8 cellular contexts compared by ENCODE assay signal in the genomic region with DNA sequence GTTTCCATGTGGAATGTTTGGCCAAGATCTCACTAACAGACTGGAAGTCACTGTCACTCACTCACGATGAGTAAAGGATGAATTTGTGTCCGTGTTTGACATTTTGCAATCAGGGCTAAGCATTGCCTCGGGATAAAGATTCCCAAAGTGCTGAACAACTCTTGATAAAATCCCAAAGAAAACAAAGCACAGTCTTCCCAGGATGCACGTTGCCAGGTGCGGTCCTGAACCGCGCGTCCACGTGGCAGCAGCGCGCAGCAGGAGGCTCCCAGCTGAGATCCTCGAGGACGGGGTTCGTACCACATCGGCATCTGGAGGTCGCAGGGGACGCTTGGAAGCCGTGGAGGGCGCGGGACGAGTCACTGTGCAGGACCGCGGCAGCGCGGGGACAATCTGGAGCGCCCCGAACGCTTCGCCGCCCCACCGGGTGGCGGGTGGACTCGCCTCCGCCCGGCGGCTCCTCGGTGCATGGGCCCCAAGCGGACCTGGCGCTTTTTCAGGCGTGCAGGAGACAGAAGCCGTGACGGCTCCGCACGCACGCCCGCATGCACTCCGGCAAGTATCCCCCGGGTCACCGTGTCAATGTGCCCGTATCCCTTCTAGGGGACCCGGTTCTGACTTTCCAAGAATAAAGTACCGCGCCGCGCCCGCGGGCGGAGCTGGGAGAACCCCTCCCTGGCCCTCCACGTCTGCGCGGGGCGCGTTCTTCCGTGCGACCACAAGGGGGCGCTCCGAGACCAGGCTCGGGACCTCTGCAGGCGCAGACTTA. TPM values are rescaled to one million over a fixed set of nuclear protein-coding genes. Genes with fewer than 3 reads are reported as not detected.
A peak's percentile ranks its signal among the peaks of the same experiment; 100 is the strongest.
DNase-seq lines count a peak whose midpoint lies in the region; ATAC-seq and TF ChIP-seq lines count a peak whose summit lies in the region.

No MANE protein-coding gene starts in this region.

- no peak overlapping the region for H3K27ac Mint-ChIP-seq in CD14-positive monocyte
- H3K27ac Mint-ChIP-seq in neural progenitor cell: no peak overlapping the region

- TF ChIP-seq CTCF in CD14-positive monocyte (IDR thresholded peaks at IDR 0.05): peak; percentile 98
- peak; percentile 99 for TF ChIP-seq CTCF in neural progenitor cell (IDR thresholded peaks at IDR 0.05)

- H3K27me3 Mint-ChIP-seq in CD14-positive monocyte (ENCODE audit: low read depth in 3 of 3) (peaks cover 27 to 44% (median 34%) of the 10 kb centered on the region in 3 donors), neural progenitor cell (ENCODE audit: insufficient read depth, low read depth) (peaks cover 55% of the 10 kb centered on the region)

- H3K36me3 ChIP-seq in neural progenitor cell (no peaks in the 10 kb centered on the region), subcutaneous abdominal adipose tissue (ENCODE audit: control insufficient read depth in 5 of 5, insufficient read depth in 5 of 5, low read length in 5 of 5) (no peaks in the 10 kb centered on the region)

- ATAC-seq in GM21423 (IDR thresholded peaks at IDR 0.05; ENCODE audit: unreplicated experiment): peak; percentile 93

- no peaks in the 10 kb centered on the region for H3K36me3 Mint-ChIP-seq in CD14-positive monocyte
- H3K36me3 Mint-ChIP-seq in neural progenitor cell: no peaks in the 10 kb centered on the region

- H3K9me3 Mint-ChIP-seq in CD14-positive monocyte: peaks cover 0 to 4% (median 0%) of the 10 kb centered on the region in 7 donors
- no peaks in the 10 kb centered on the region for H3K9me3 Mint-ChIP-seq in neural progenitor cell

- no peaks in the 10 kb centered on the region for H3K9me3 ChIP-seq in neural progenitor cell (ENCODE audit: low read depth)
- no peaks in the 10 kb centered on the region for H3K9me3 ChIP-seq in subcutaneous abdominal adipose tissue (ENCODE audit: control insufficient read depth in 5 of 5, low read length in 5 of 5)

- H3K4me2 ChIP-seq in neural progenitor cell: peak overlapping the region; percentile 84

- H3K4me1 ChIP-seq in neural progenitor cell (no peaks in the 10 kb centered on the region), subcutaneous abdominal adipose tissue (ENCODE audit: control insufficient read depth in 5 of 5, insufficient read depth in 5 of 5, low read length in 5 of 5) (peaks cover 0 to 45% (median 25%) of the 10 kb centered on the region in 5 donors)

- H4K20me1 ChIP-seq in neural progenitor cell (ENCODE audit: low read depth): no peaks in the 10 kb centered on the region

- H3K4me1 Mint-ChIP-seq in CD14-positive monocyte (peaks cover 11% of the 10 kb centered on the region), neural progenitor cell (peaks cover 15% of the 10 kb centered on the region)

- H2AFZ ChIP-seq in neural progenitor cell (replicated peaks): peak overlapping the region; percentile 80

- H3K9ac ChIP-seq in neural progenitor cell (no peak overlapping the region), subcutaneous abdominal adipose tissue (ENCODE audit: low read length in 5 of 5) (peak overlapping the region in 1 of 5 donors; percentile 35)

- no peaks in the 10 kb centered on the region for H3K79me2 ChIP-seq in neural progenitor cell (ENCODE audit: low read depth)

- H3K4me3 Mint-ChIP-seq in CD14-positive monocyte (peak overlapping the region; percentile 71 to 88), neural progenitor cell (peak overlapping the region; percentile 82)

- H3K4me3 ChIP-seq in neural progenitor cell: peak overlapping the region; percentile 48
- H3K4me3 ChIP-seq in subcutaneous abdominal adipose tissue (ENCODE audit: low read depth in 1 of 5, low read length in 5 of 5): peak overlapping the region in 4 of 5 donors; percentile 35 to 63 (median 47)

- intact Hi-C loops in CD14-positive monocyte (cut with micrococcal nuclease): loop anchor here (5.0 kb wide), 2 partner anchors 64 to 69 kb away; a partner anchor contains a TSS

- DNase-seq in CD14-positive monocyte (ENCODE audit: low spot score): peak; percentile 78
- DNase-seq in HuH-7 (ENCODE audit: low spot score): peak; percentile 85
- peak; percentile 90 for DNase-seq in activated CD8-positive, alpha-beta memory T cell treated with anti-CD3 and anti-CD28 coated beads, Interleukin-2, amount 50 U/mL, for 4 hours
- peak; percentile 25 for DNase-seq in fibroblast of peridontal ligament (ENCODE audit: extremely low read depth)
- peak; percentile 90 for DNase-seq in neural progenitor cell (ENCODE audit: low spot score)
- DNase-seq in NCI-H1105 treated with DMSO at 0.1 percent for 48 hours (lab: John Stamatoyannopoulos, UW): no peak

- H3F3A ChIP-seq in neural progenitor cell (ENCODE audit: low read depth): peaks cover 14% of the 10 kb centered on the region

- H3K27me3 ChIP-seq in neural progenitor cell: peaks cover 24% of the 10 kb centered on the region
- peaks cover 0 to 19% (median 5%) of the 10 kb centered on the region in 5 donors for H3K27me3 ChIP-seq in subcutaneous abdominal adipose tissue (ENCODE audit: control insufficient read depth in 5 of 5, insufficient read depth in 4 of 5, low read length in 5 of 5)

- H3K27ac ChIP-seq in neural progenitor cell: no peak overlapping the region
- no peak overlapping the region for H3K27ac ChIP-seq in subcutaneous abdominal adipose tissue (ENCODE audit: low read depth, low read length)

RNA-seq across cellular contexts. Expression of a gene that starts 17.7 kb away (rescaled TPM):
- polyA plus RNA-seq in CD14-positive monocyte: not detected
- not detected in 2 replicates for total RNA-seq in neural progenitor cell (ENCODE audit: low replicate concordance)

RNA-seq across cellular contexts. Expression of a gene that starts 36.1 kb away (rescaled TPM):
- polyA plus RNA-seq in CD14-positive monocyte: not detected
- total RNA-seq in neural progenitor cell (ENCODE audit: low replicate concordance): not detected in 2 replicates
